ENCODE assay signal across 13 cellular contexts in the genomic region with DNA sequence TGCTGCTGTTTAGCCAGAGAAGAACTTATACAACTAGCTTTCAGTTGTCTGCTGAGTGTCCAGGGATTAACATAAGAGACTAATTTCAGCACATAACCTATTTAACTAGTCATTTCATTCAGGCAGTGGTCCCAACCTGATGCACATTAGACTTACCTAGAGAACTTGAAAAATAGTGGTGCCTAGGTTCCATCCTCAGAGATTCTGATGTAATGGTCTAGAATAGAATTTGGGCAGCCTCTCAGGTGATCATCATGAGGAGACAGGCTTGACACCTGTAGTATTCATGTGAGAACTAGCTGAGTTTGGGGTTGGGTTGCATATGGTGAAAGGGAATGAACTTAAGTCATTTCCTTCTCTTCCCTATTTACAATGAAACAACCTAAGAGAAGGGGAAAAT. TPM values are rescaled to one million over a fixed set of nuclear protein-coding genes. Genes with fewer than 3 reads are reported as not detected.
DNase-seq lines count a peak whose midpoint lies in the region; ATAC-seq and TF ChIP-seq lines count a peak whose summit lies in the region.
"Had no signal": no experiment of that assay in that cellular context is flagged by ENCODE, and none has a peak within 500 bp of the region (broad histone marks: within the 10 kb centered on the region; RNA-seq: fewer than 3 reads in every experiment).

No MANE protein-coding gene starts in this region.

- peaks cover 55% of the 10 kb centered on the region for H3K79me2 ChIP-seq in osteoblast (ENCODE audit: insufficient read depth, low read length)

- peak overlapping the region; percentile 14 for H3K27ac Mint-ChIP-seq in T-helper 17 cell
- H3K27ac Mint-ChIP-seq: activated naive CD4-positive, alpha-beta T cell treated with anti-CD3 and anti-CD28 coated beads, Interleukin-2, amount 10 ng/mL, durations not matched to agents 7 days and 5 days; dendritic cell treated with granulocyte-macrophage colony-stimulating factor and Interleukin-4, amounts not matched to agents 40 ng/mL and 50 ng/mL, for 4 days had no signal

- H3K9me3 ChIP-seq in T-helper 17 cell (ENCODE audit: control insufficient read depth, low read length, poor library complexity, severe bottlenecking) (no peaks in the 10 kb centered on the region), osteoblast (ENCODE audit: low read depth, low read length) (no peaks in the 10 kb centered on the region)

- H3K27ac ChIP-seq in osteoblast (ENCODE audit: low read depth, low read length), result no peak overlapping the region

- H4K20me1 ChIP-seq in osteoblast (ENCODE audit: insufficient read depth, low read length), result no peaks in the 10 kb centered on the region

- no peaks in the 10 kb centered on the region for H3K27me3 Mint-ChIP-seq in T-helper 17 cell
- H3K27me3 Mint-ChIP-seq: activated naive CD4-positive, alpha-beta T cell treated with anti-CD3 and anti-CD28 coated beads, Interleukin-2, amount 10 ng/mL, durations not matched to agents 7 days and 5 days; dendritic cell treated with granulocyte-macrophage colony-stimulating factor and Interleukin-4, amounts not matched to agents 40 ng/mL and 50 ng/mL, for 4 days had no signal

- H3K4me1 ChIP-seq in osteoblast (ENCODE audit: insufficient read depth, low read length), result peaks cover 61% of the 10 kb centered on the region

- peaks cover 5% of the 10 kb centered on the region for H3K36me3 Mint-ChIP-seq in T-helper 17 cell (ENCODE audit: low read depth)

- H3K27me3 ChIP-seq in osteoblast (ENCODE audit: insufficient read depth, low read length), result no peaks in the 10 kb centered on the region

- no peak overlapping the region for H2AFZ ChIP-seq in osteoblast (ENCODE audit: low read length)

- DNase-seq in T-helper 17 cell (no peak), occipital lobe (lab: John Stamatoyannopoulos, UW) (no peak), NCI-H2171 treated with DMSO at 0.1 percent for 48 hours (lab: John Stamatoyannopoulos, UW) (no peak), osteoblast (ENCODE audit: insufficient read length, low spot score, missing footprints) (no peak)
- DNase-seq in activated CD4-positive, alpha-beta T cell treated with anti-CD3 and anti-CD28 coated beads, Interleukin-2, amount 50 U/mL, for 48 hours, result no peak
- DNase-seq: activated naive CD4-positive, alpha-beta T cell treated with anti-CD3 and anti-CD28 coated beads, Interleukin-2, amount 10 ng/mL, durations not matched to agents 7 days and 5 days; DMS 273 treated with DMSO at 0.1 percent for 48 hours; mesenchymal stem cell; NCI-H2081 had no signal

- H3K4me1 Mint-ChIP-seq in T-helper 17 cell, result peaks cover 24% of the 10 kb centered on the region

- no peak overlapping the region for H3K4me3 ChIP-seq in osteoblast (ENCODE audit: insufficient read depth, low read length)

- ATAC-seq in GM18519 (IDR thresholded peaks at IDR 0.05; ENCODE audit: low FRiP score, unreplicated experiment) (peak; percentile 24), GM19467 (IDR thresholded peaks at IDR 0.05; ENCODE audit: unreplicated experiment) (peak; percentile 27), HG02943 (IDR thresholded peaks at IDR 0.05; ENCODE audit: low read depth, unreplicated experiment) (peak; percentile 25), T-helper 17 cell (no peak)

- peak overlapping the region; percentile 19 for H3K4me3 Mint-ChIP-seq in T-helper 17 cell
- H3K4me3 Mint-ChIP-seq: activated naive CD4-positive, alpha-beta T cell treated with anti-CD3 and anti-CD28 coated beads, Interleukin-2, amount 10 ng/mL, durations not matched to agents 7 days and 5 days; dendritic cell treated with granulocyte-macrophage colony-stimulating factor and Interleukin-4, amounts not matched to agents 40 ng/mL and 50 ng/mL, for 4 days had no signal

- no peak for TF ChIP-seq CTCF in osteoblast (IDR thresholded peaks at IDR 0.05; ENCODE audit: extremely low read depth, low read depth, low read length)

- peaks cover 14% of the 10 kb centered on the region for H3K36me3 ChIP-seq in osteoblast (ENCODE audit: insufficient read depth, low read length)

- H3K4me2 ChIP-seq in osteoblast (ENCODE audit: insufficient read depth, low read length), result no peak overlapping the region

RNA-seq across cellular contexts. Expression of a gene that starts 24.8 kb away (rescaled TPM):
- total RNA-seq in T-helper 17 cell, result 10 to 100 TPM; 70.8 to 94.0 TPM
- 32.4 TPM for total RNA-seq in occipital lobe
- 21.2 and 25.7 TPM in 2 replicates for total RNA-seq in osteoblast

RNA-seq across cellular contexts. Expression of a gene that starts 25.0 kb away (rescaled TPM):
- 10 to 100 TPM in 1 of 2 donors, 1 to 10 TPM in 1; 6.7 to 10.2 TPM for total RNA-seq in T-helper 17 cell
- 17.0 TPM for total RNA-seq in occipital lobe
- 18.3 and 19.5 TPM in 2 replicates for total RNA-seq in osteoblast
